Comparison of ENCODE assay signal across 8 cellular contexts in genomic region chr7:7183061-7183832, GRCh38. TPM values are rescaled to one million over a fixed set of nuclear protein-coding genes. Genes with fewer than 3 reads are reported as not detected.
DNase-seq lines count a peak whose midpoint lies in the region; ATAC-seq, FAIRE-seq and TF ChIP-seq lines count a peak whose summit lies in the region.

No MANE protein-coding gene starts in this region.

- no peaks in the 10 kb centered on the region for H3K36me3 Mint-ChIP-seq in T-helper 17 cell (ENCODE audit: low read depth)

- FAIRE-seq in kidney (lab: Jason Lieb, UNC) = no peak

- TF ChIP-seq CTCF in breast epithelium (IDR thresholded peaks at IDR 0.05) (no peak), kidney (IDR thresholded peaks at IDR 0.05; ENCODE audit: borderline replicate concordance, extremely low read depth, insufficient read depth) (no peak)

- H3K9me3 ChIP-seq in HUES6 (ENCODE audit: control insufficient read depth, insufficient read depth, low read depth, low read length) (no peaks in the 10 kb centered on the region), T-helper 17 cell (ENCODE audit: control insufficient read depth, low read length, poor library complexity, severe bottlenecking) (no peaks in the 10 kb centered on the region), breast epithelium (no peaks in the 10 kb centered on the region), kidney (ENCODE audit: control insufficient read depth in 1 of 2, low read length in 2 of 2) (no peaks in the 10 kb centered on the region)

- peak overlapping the region; percentile 82 for H3K27ac ChIP-seq in HUES6 (ENCODE audit: low read depth, low read length)
- peak overlapping the region; percentile 88 to 98 for H3K27ac ChIP-seq in breast epithelium
- H3K27ac ChIP-seq in kidney (ENCODE audit: low read depth in 2 of 2, low read length in 2 of 2) = peak overlapping the region; percentile 91 to 92

- intact Hi-C loops in breast epithelium (cut with DNase I; ENCODE audit: low total_unique reads) = no loop called here
- intact Hi-C loops in kidney (cut with DNase I) = no loop called here

- H3K27me3 ChIP-seq in HUES6 (ENCODE audit: control insufficient read depth, insufficient read depth, low read length) (no peaks in the 10 kb centered on the region), breast epithelium (no peaks in the 10 kb centered on the region)

- TF ChIP-seq POLR2A in breast epithelium (IDR thresholded peaks at IDR 0.05) = no peak

- H3K4me3 ChIP-seq in HUES6 (ENCODE audit: low read depth, low read length) = peak overlapping the region; percentile 81
- peak overlapping the region; percentile 69 to 94 (median 89) for H3K4me3 ChIP-seq in breast epithelium
- H3K4me3 ChIP-seq in kidney (ENCODE audit: low read length in 2 of 2) = peak overlapping the region; percentile 76 to 85

- H3K27ac Mint-ChIP-seq in T-helper 17 cell = peak overlapping the region; percentile 74

- H3K27me3 Mint-ChIP-seq in T-helper 17 cell = no peaks in the 10 kb centered on the region

- peaks cover 44% of the 10 kb centered on the region for H3K4me1 ChIP-seq in HUES6 (ENCODE audit: control insufficient read depth, insufficient read depth, low read length)
- H3K4me1 ChIP-seq in breast epithelium = no peaks in the 10 kb centered on the region
- peaks cover 0 to 4% of the 10 kb centered on the region in 2 donors for H3K4me1 ChIP-seq in kidney (ENCODE audit: control insufficient read depth in 1 of 2, insufficient read depth in 1 of 2, low read depth in 1 of 2, low read length in 2 of 2)

- peak overlapping the region; percentile 98 for H3K4me3 Mint-ChIP-seq in T-helper 17 cell

- peaks cover 24% of the 10 kb centered on the region for H3K4me1 Mint-ChIP-seq in T-helper 17 cell

- H3K9ac ChIP-seq in HUES6 (ENCODE audit: low read length) = peak overlapping the region; percentile 92
- peak overlapping the region; percentile 85 to 90 for H3K9ac ChIP-seq in kidney (ENCODE audit: low read length in 2 of 2)

- H3K36me3 ChIP-seq in HUES6 (ENCODE audit: control insufficient read depth, insufficient read depth, low read length) = peaks cover 14% of the 10 kb centered on the region
- no peaks in the 10 kb centered on the region for H3K36me3 ChIP-seq in breast epithelium
- H3K36me3 ChIP-seq in kidney (ENCODE audit: control insufficient read depth in 1 of 2, insufficient read depth in 2 of 2, low read length in 2 of 2) = no peaks in the 10 kb centered on the region

- ATAC-seq in GM21529 (IDR thresholded peaks at IDR 0.05; ENCODE audit: unreplicated experiment) (peak; percentile 25), T-helper 17 cell (peak; percentile 1)

- peak; percentile 52 for DNase-seq in EL
- DNase-seq in T-helper 17 cell = peak; percentile 30 to 54 (median 40)
- peak; percentile 48 to 56 for DNase-seq in breast epithelium (ENCODE audit: low spot score in 2 of 2)
- peak; percentile 85 for DNase-seq in kidney
- peak; percentile 40 for DNase-seq in stimulated activated CD4-positive, alpha-beta T cell treated with anti-CD3 and anti-CD28 coated beads, Interleukin-1b, Interleukin-23, amount 100 ng/mL, for 48 hours
- no peak for DNase-seq in ecto neural progenitor cell (ENCODE audit: low spot score)

RNA-seq across cellular contexts. Expression of gene C1GALT1, which starts 0.9 kb away (rescaled TPM):
- total RNA-seq in T-helper 17 cell (10 to 100 TPM; 51.4 to 54.2 TPM), breast epithelium (10 to 100 TPM; 30.8 to 35.5 (median 34.7) TPM), kidney (43.0 TPM)
- polyA plus RNA-seq in kidney (ENCODE audit: insufficient read depth, low read depth, low replicate concordance) = 16.0 TPM
